24 cellular contexts compared by ENCODE assay signal in genomic region chr10:26384600-26384999, GRCh38. TPM values are rescaled to one million over a fixed set of nuclear protein-coding genes. Genes with fewer than 3 reads are reported as not detected.
DNase-seq lines count a peak whose midpoint lies in the region; ATAC-seq, FAIRE-seq and TF ChIP-seq lines count a peak whose summit lies in the region.
"Had no signal": no experiment of that assay in that cellular context is flagged by ENCODE, and none has a peak within 500 bp of the region (broad histone marks: within the 10 kb centered on the region; RNA-seq: fewer than 3 reads in every experiment).

No MANE protein-coding gene starts in this region.

- DNase-seq in A172 (ENCODE audit: low spot score) (peak; percentile 8), GM12891 (ENCODE audit: insufficient read length, low spot score) (no peak), NCI-H69 (lab: John Stamatoyannopoulos, UW) (peak; percentile 1), Right ventricle myocardium inferior (ENCODE audit: missing footprints) (no peak), NCI-H1048 (lab: John Stamatoyannopoulos, UW) (no peak)
- DNase-seq: Caco-2; CD8-positive, alpha-beta T cell; DMS79 treated with DMSO at 0.1 percent for 48 hours; GF-D8; Karpas-422; NCI-H2029; NCI-H226; NCI-H510A; NCI-H82; NK-92 treated with Interleukin-12 subunit alpha and Interleukin-12 subunit beta, amount 100 ng/mL, for 24 hours; PC-9; Right ventricle myocardium superior; T-helper 2 cell had no signal

- no peak for ATAC-seq in Right ventricle myocardium inferior
- ATAC-seq in GM21619 (IDR thresholded peaks at IDR 0.05; ENCODE audit: unreplicated experiment), result no peak
- ATAC-seq: CD8-positive, alpha-beta T cell; HCT116 had no signal

- no peak for TF ChIP-seq POLR2A in GM12891 (IDR thresholded peaks at IDR 0.05; ENCODE audit: low read depth, low read length)

- peak; percentile 65 for FAIRE-seq in GM12891 (lab: Jason Lieb, UNC)
- peak; percentile 98 for FAIRE-seq in islet of Langerhans (lab: Jason Lieb, UNC)

- intact Hi-C loops in Right ventricle myocardium inferior (cut with DNase I), result no loop called here

TF ChIP-seq in GM12891, 5 proteins besides CTCF, POLR2A, EP300 and RAD21:
- no peak for TF ChIP-seq PAX5 (IDR thresholded peaks at IDR 0.05; ENCODE audit: insufficient read depth, low read length, severe bottlenecking)
- TF ChIP-seq POU2F2 (IDR thresholded peaks at IDR 0.05; ENCODE audit: low read depth, low read length), result no peak
- TF ChIP-seq POLR2AphosphoS5 (IDR thresholded peaks at IDR 0.05; ENCODE audit: low read depth, low read length), result no peak
- no peak for TF ChIP-seq SPI1 (IDR thresholded peaks at IDR 0.05; ENCODE audit: low read depth, low read length)
- no peak for TF ChIP-seq TAF1 (IDR thresholded peaks at IDR 0.05; ENCODE audit: low read depth, low read length)

RNA-seq across cellular contexts. Expression of gene APBB1IP, which starts 53.5 kb away (rescaled TPM):
- not detected in 2 replicates for total RNA-seq in A172 (2014; rRNA removed; shearing (Covaris generic))
- polyA plus RNA-seq in GM12891 (2012; ENCODE audit: low read depth, missing spikeins), result 52.0 TPM
- 4.8 TPM for total RNA-seq in Right ventricle myocardium inferior
- total RNA-seq: H4, HT-29, PC-9, SJSA1 had no signal

Comparison
In these comparisons a context has a peak if more than half of its experiments do, and no peak if none do; other contexts are left out.
1. DNase-seq: peak in A172 (single experiment) and NCI-H69 (single experiment); none in GM12891 (single experiment), Right ventricle myocardium inferior (single experiment) and NCI-H1048 (single experiment).